ENCODE assay signal across 8 cellular contexts in genomic region chr12:131625171-131625509, GRCh38.
DNase-seq lines count a peak whose midpoint lies in the region; TF ChIP-seq lines count a peak whose summit lies in the region.
"Not testable (repeated sequence)": the region's sequence is repeated elsewhere in the genome, so short reads cannot be mapped to it uniquely, and the experiment has no call there.

No MANE protein-coding gene starts in this region.

- H3K27ac Mint-ChIP-seq in T-helper 2 cell treated with Interferon-gamma antibody and Interleukin-4, amounts not matched to agents 5 μg/mL and 100 μg/mL, for 36 hours: peak overlapping the region; percentile 45
- H3K27ac Mint-ChIP-seq in endodermal cell: peak overlapping the region; percentile 98

- not testable (repeated sequence) for H3K9me3 ChIP-seq in A673 (ENCODE audit: low read depth, low read length, poor library complexity, severe bottlenecking); HUES48 (ENCODE audit: control insufficient read depth, insufficient read depth, low read length); endodermal cell (ENCODE audit: control insufficient read depth, low read length); parathyroid adenoma (ENCODE audit: control insufficient read depth, low read length)

- DNase-seq in A673 (ENCODE audit: low spot score): peak; percentile 23
- peak; percentile 19 for DNase-seq in NCI-H748 (lab: John Stamatoyannopoulos, UW; ENCODE audit: unreplicated experiment)
- not testable (repeated sequence) for DNase-seq in T-helper 2 cell treated with Interferon-gamma antibody and Interleukin-4, amounts not matched to agents 5 μg/mL and 100 μg/mL, for 36 hours (ENCODE audit: low spot score); endodermal cell

- not testable (repeated sequence) for H3K9me3 Mint-ChIP-seq in T-helper 2 cell treated with Interferon-gamma antibody and Interleukin-4, amounts not matched to agents 5 μg/mL and 100 μg/mL, for 36 hours; endodermal cell

- H3K4me1 ChIP-seq in A673 (ENCODE audit: insufficient read depth, low read length, poor library complexity, severe bottlenecking): peaks cover 15% of the 10 kb centered on the region
- peaks cover 36% of the 10 kb centered on the region for H3K4me1 ChIP-seq in HUES48 (ENCODE audit: control insufficient read depth, insufficient read depth, low read length)
- H3K4me1 ChIP-seq in endodermal cell (ENCODE audit: control insufficient read depth, insufficient read depth, low read length): peaks cover 11% of the 10 kb centered on the region
- H3K4me1 ChIP-seq in parathyroid adenoma: not testable (repeated sequence)

- H3K4me3 Mint-ChIP-seq in T-helper 2 cell treated with Interferon-gamma antibody and Interleukin-4, amounts not matched to agents 5 μg/mL and 100 μg/mL, for 36 hours: not testable (repeated sequence)
- peak overlapping the region; percentile 53 for H3K4me3 Mint-ChIP-seq in endodermal cell

- not testable (repeated sequence) for H3K4me1 Mint-ChIP-seq in T-helper 2 cell treated with Interferon-gamma antibody and Interleukin-4, amounts not matched to agents 5 μg/mL and 100 μg/mL, for 36 hours (ENCODE audit: low read depth)
- peaks cover 39% of the 10 kb centered on the region for H3K4me1 Mint-ChIP-seq in endodermal cell

- H3K79me2 ChIP-seq in parathyroid adenoma: not testable (repeated sequence)

- not testable (repeated sequence) for H3K27me3 ChIP-seq in A673 (replicated peaks; ENCODE audit: insufficient read depth, low read depth, low read length, poor library complexity); HUES48 (ENCODE audit: control insufficient read depth, insufficient read depth, low read length); endodermal cell (ENCODE audit: control insufficient read depth, insufficient read depth, low read length, poor library complexity, severe bottlenecking); layer of hippocampus (ENCODE audit: control insufficient read depth, insufficient read depth, low read length); parathyroid adenoma (ENCODE audit: control insufficient read depth, insufficient read depth, low read length)

- not testable (repeated sequence) for H3K36me3 ChIP-seq in A673 (ENCODE audit: insufficient read depth, low read length, poor library complexity, severe bottlenecking); HUES48 (ENCODE audit: control insufficient read depth, insufficient read depth, low read length); endodermal cell (ENCODE audit: control insufficient read depth, insufficient read depth, low read length); parathyroid adenoma (ENCODE audit: control insufficient read depth, insufficient read depth, low read length)

- H3K36me3 Mint-ChIP-seq in T-helper 2 cell treated with Interferon-gamma antibody and Interleukin-4, amounts not matched to agents 5 μg/mL and 100 μg/mL, for 36 hours (ENCODE audit: low read depth); endodermal cell (ENCODE audit: low read depth): not testable (repeated sequence)

- CTCF ChIA-PET in A673 (lab: Charles Lee): not testable (repeated sequence)

- intact Hi-C loops in A673 (cut with micrococcal nuclease; ENCODE audit: unreplicated experiment): loop anchor here (2.0 kb wide), 1 partner anchor 282 kb away; no protein-coding TSS in a partner anchor

- H2AFZ ChIP-seq in parathyroid adenoma: peak overlapping the region; percentile 25

- H3K4me2 ChIP-seq in parathyroid adenoma (ENCODE audit: low read length): not testable (repeated sequence)

- WGBS in endodermal cell (ENCODE audit: insufficient coverage in 1 of 2, insufficient read length in 1 of 2), 2 experiments: 15 to 30% methylated on average over 2 of the region's 2 CpGs

- TF ChIP-seq CTCF in A673 (conservative IDR thresholded peaks at IDR 0.05; ENCODE audit: low read depth, low read length); endodermal cell (conservative IDR thresholded peaks at IDR 0.05); parathyroid adenoma (IDR thresholded peaks at IDR 0.05): not testable (repeated sequence)

- BruUV-seq in A673 (replicated peaks; lab: Mats Ljungman, UMichigan): not testable (repeated sequence)

- not testable (repeated sequence) for H3K4me3 ChIP-seq in A673 (ENCODE audit: low read depth, low read length, poor library complexity, severe bottlenecking); HUES48 (ENCODE audit: low read depth, low read length); endodermal cell (ENCODE audit: low read length); parathyroid adenoma (ENCODE audit: low read depth, low read length)

- POLR2A ChIA-PET in A673 (lab: Charles Lee; ENCODE audit: low non-redundant PET): not testable (repeated sequence)

- H3K27ac ChIP-seq in A673 (ENCODE audit: low read depth, low read length, poor library complexity, severe bottlenecking); parathyroid adenoma: not testable (repeated sequence)
- peak overlapping the region; percentile 69 for H3K27ac ChIP-seq in HUES48 (ENCODE audit: low read depth, low read length)
- peak overlapping the region; percentile 44 for H3K27ac ChIP-seq in angular gyrus (ENCODE audit: low read depth, low read length)
- peak overlapping the region; percentile 67 for H3K27ac ChIP-seq in endodermal cell (ENCODE audit: low read depth, low read length)
- H3K27ac ChIP-seq in layer of hippocampus (ENCODE audit: low read depth, low read length): peak overlapping the region; percentile 46

- H3K9ac ChIP-seq in HUES48 (ENCODE audit: low read depth, low read length); parathyroid adenoma: not testable (repeated sequence)
- H3K9ac ChIP-seq in endodermal cell (ENCODE audit: extremely low read depth, low read length, poor library complexity, severe bottlenecking): peak overlapping the region; percentile 89

- H3K27me3 Mint-ChIP-seq in T-helper 2 cell treated with Interferon-gamma antibody and Interleukin-4, amounts not matched to agents 5 μg/mL and 100 μg/mL, for 36 hours (ENCODE audit: low read depth); endodermal cell (ENCODE audit: insufficient read depth): not testable (repeated sequence)
